ENCODE assay signal across 23 cellular contexts in genomic region chr9:108245901-108246300, GRCh38.
"Had no signal": no experiment of that assay in that cellular context is flagged by ENCODE, and none has a peak within 500 bp of the region (broad histone marks: within the 10 kb centered on the region; RNA-seq: fewer than 3 reads in every experiment).

No MANE protein-coding gene starts in this region.

- H2AFZ ChIP-seq: hepatocyte had no signal

- ATAC-seq: foreskin keratinocyte; left cardiac atrium; left lung; natural killer cell treated with Interleukin-12 subunit alpha and Interleukin-12 subunit beta and Interleukin-15 and Interleukin-18, amount 100 ng/mL, for 72 hours; pancreas; right lobe of liver; stimulated activated naive CD8-positive, alpha-beta T cell treated with anti-CD3 and anti-CD28 coated beads, Interleukin-15, amount 100 ng/mL, for 72 hours; upper lobe of right lung had no signal

- H3K27ac ChIP-seq: foreskin keratinocyte, hepatocyte, left lung, neutrophil, pancreas, right lobe of liver, suprapubic skin, transverse colon, upper lobe of right lung, uterus had no signal

- H3K4me2 ChIP-seq: hepatocyte, smooth muscle cell had no signal

- H3K36me3 ChIP-seq: left lung, neutrophil, pancreas, right lobe of liver, suprapubic skin, transverse colon, upper lobe of right lung, uterus had no signal

- H3K9me3 ChIP-seq: left lung, neutrophil, pancreas, right lobe of liver, suprapubic skin, transverse colon, upper lobe of right lung, uterus had no signal

- H3K4me1 ChIP-seq: foreskin keratinocyte, left lung, pancreas, right lobe of liver, suprapubic skin, transverse colon, upper lobe of right lung, uterus had no signal

- H3K27me3 ChIP-seq: foreskin keratinocyte, hepatocyte, left lung, neutrophil, pancreas, right lobe of liver, suprapubic skin, transverse colon, upper lobe of right lung, uterus had no signal

- H3K4me3 ChIP-seq: hepatocyte, left lung, pancreas, right lobe of liver, smooth muscle cell, suprapubic skin, transverse colon, upper lobe of right lung, uterus had no signal

- DNase-seq: cortex of kidney; effector CD4-positive, alpha-beta T cell; foreskin keratinocyte; left cardiac atrium; left lung; mesendoderm; naive B cell; pancreas; right lobe of liver; stimulated activated CD4-positive, alpha-beta T cell treated with anti-CD3 and anti-CD28 coated beads, Interleukin-12 subunit alpha, Interleukin-12 subunit beta, amount 100 ng/mL, for 4 hours; stimulated activated CD4-positive, alpha-beta T cell treated with anti-CD3 and anti-CD28 coated beads, Interleukin-1b, Interleukin-23, amount 100 ng/mL, for 48 hours; stimulated activated CD4-positive, alpha-beta T cell treated with anti-CD3 and anti-CD28 coated beads, Interleukin-4, amount 100 ng/mL, for 1 hour; stimulated activated CD8-positive, alpha-beta memory T cell treated with anti-CD3 and anti-CD28 coated beads, Interleukin-4, amount 100 ng/mL, for 48 hours; stimulated activated naive CD4-positive, alpha-beta T cell; stimulated activated naive CD8-positive, alpha-beta T cell treated with anti-CD3 and anti-CD28 coated beads, Interleukin-15, amount 100 ng/mL, for 72 hours; transverse colon; upper lobe of right lung; uterus had no signal
